9 cellular contexts compared by ENCODE assay signal in the genomic region with DNA sequence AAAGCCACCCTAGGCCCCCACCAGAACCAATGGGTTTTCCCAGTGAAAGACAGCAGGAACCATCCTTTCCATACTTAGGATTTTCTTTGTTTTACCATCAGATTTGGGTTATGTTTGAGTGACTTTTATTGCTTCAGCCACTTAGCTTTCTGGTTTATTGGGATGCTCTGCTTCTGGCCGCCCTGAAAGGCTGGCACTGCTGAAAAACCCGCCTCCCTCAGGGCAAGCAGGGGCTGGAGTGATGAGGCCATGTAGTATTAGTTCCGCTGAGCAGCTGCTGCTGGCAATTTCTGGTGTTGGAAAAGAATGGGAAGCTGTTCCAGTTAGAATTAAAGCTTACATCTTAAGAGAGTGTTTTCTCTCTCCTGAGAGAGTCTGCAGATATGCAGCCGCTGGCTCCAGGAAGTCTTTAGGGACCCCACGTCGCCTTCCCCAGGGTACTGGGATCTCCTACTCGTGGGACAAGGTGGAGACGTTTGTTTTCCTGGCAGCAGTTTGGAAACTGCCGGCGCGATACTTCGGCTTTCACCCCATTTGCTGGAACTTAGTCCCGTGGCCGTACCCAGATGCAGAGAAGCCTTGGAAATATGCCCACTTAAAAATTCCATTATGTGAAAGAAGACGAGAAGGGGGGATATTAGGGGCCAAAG.
DNase-seq lines count a peak whose midpoint lies in the region; ATAC-seq, FAIRE-seq and TF ChIP-seq lines count a peak whose summit lies in the region.
"Had no signal": no experiment of that assay in that cellular context is flagged by ENCODE, and none has a peak within 500 bp of the region (broad histone marks: within the 10 kb centered on the region; RNA-seq: fewer than 3 reads in every experiment).

No MANE protein-coding gene starts in this region.

- no peak overlapping the region for H3K4me3 ChIP-seq in astrocyte (ENCODE audit: insufficient read depth, low read depth, low read length)
- H3K4me3 ChIP-seq in skeletal muscle satellite cell (ENCODE audit: low read length): peak overlapping the region; percentile 52

- H3K9me3 ChIP-seq in astrocyte (ENCODE audit: insufficient read depth, low read depth, low read length) (no peaks in the 10 kb centered on the region), skeletal muscle satellite cell (replicated peaks; ENCODE audit: low read length) (no peaks in the 10 kb centered on the region)

- peaks cover 35% of the 10 kb centered on the region for H3K4me1 Mint-ChIP-seq in astrocyte (ENCODE audit: low read depth, unreplicated experiment)
- peaks cover 74% of the 10 kb centered on the region for H3K4me1 Mint-ChIP-seq in activated CD4-positive, alpha-beta memory T cell treated with anti-CD3 and anti-CD28 coated beads for 36 hours (ENCODE audit: low read depth)

- H3K4me2 ChIP-seq in astrocyte (ENCODE audit: low read length) (peak overlapping the region; percentile 74), skeletal muscle satellite cell (ENCODE audit: low read length) (peak overlapping the region; percentile 76)

- H4K20me1 ChIP-seq in astrocyte (ENCODE audit: insufficient read depth, low read length): peaks cover 30% of the 10 kb centered on the region

- H3K9ac ChIP-seq in astrocyte (ENCODE audit: low read length) (peak overlapping the region; percentile 25), skeletal muscle satellite cell (ENCODE audit: low read depth, low read length) (peak overlapping the region; percentile 44)

- H3K4me3 Mint-ChIP-seq in astrocyte (ENCODE audit: unreplicated experiment): no peak overlapping the region
- H3K4me3 Mint-ChIP-seq in activated CD4-positive, alpha-beta memory T cell treated with anti-CD3 and anti-CD28 coated beads for 36 hours: no peak overlapping the region
- H3K4me3 Mint-ChIP-seq: dendritic cell treated with granulocyte-macrophage colony-stimulating factor and Interleukin-4, amounts not matched to agents 40 ng/mL and 50 ng/mL, for 4 days had no signal

- ATAC-seq in GM21526 (IDR thresholded peaks at IDR 0.05; ENCODE audit: low FRiP score, unreplicated experiment) (no peak), GM18907 (IDR thresholded peaks at IDR 0.05; ENCODE audit: unreplicated experiment) (no peak)

- peaks cover 17% of the 10 kb centered on the region for H3K4me1 ChIP-seq in astrocyte (ENCODE audit: insufficient read depth, low read length)
- peaks cover 30% of the 10 kb centered on the region for H3K4me1 ChIP-seq in skeletal muscle satellite cell (ENCODE audit: control insufficient read depth, insufficient read depth, low read length)

- CTCF ChIA-PET in activated CD4-positive, alpha-beta memory T cell treated with anti-CD3 and anti-CD28 coated beads for 36 hours (lab: Charles Lee): no interaction called here

- H3K27me3 Mint-ChIP-seq in astrocyte (ENCODE audit: low read depth, unreplicated experiment): no peaks in the 10 kb centered on the region
- no peaks in the 10 kb centered on the region for H3K27me3 Mint-ChIP-seq in activated CD4-positive, alpha-beta memory T cell treated with anti-CD3 and anti-CD28 coated beads for 36 hours
- H3K27me3 Mint-ChIP-seq: dendritic cell treated with granulocyte-macrophage colony-stimulating factor and Interleukin-4, amounts not matched to agents 40 ng/mL and 50 ng/mL, for 4 days had no signal

- no peak overlapping the region for H3K27ac ChIP-seq in astrocyte (ENCODE audit: low read depth, low read length)

- no peaks in the 10 kb centered on the region for H3K36me3 ChIP-seq in astrocyte (ENCODE audit: insufficient read depth, low read length)
- H3K36me3 ChIP-seq in skeletal muscle satellite cell (ENCODE audit: insufficient read depth, low read length): no peaks in the 10 kb centered on the region

- H3K9me3 Mint-ChIP-seq in astrocyte (ENCODE audit: unreplicated experiment): no peaks in the 10 kb centered on the region
- no peaks in the 10 kb centered on the region for H3K9me3 Mint-ChIP-seq in activated CD4-positive, alpha-beta memory T cell treated with anti-CD3 and anti-CD28 coated beads for 36 hours
- H3K9me3 Mint-ChIP-seq: dendritic cell treated with granulocyte-macrophage colony-stimulating factor and Interleukin-4, amounts not matched to agents 40 ng/mL and 50 ng/mL, for 4 days had no signal

- H3K79me2 ChIP-seq in astrocyte (ENCODE audit: insufficient read depth, low read length): no peaks in the 10 kb centered on the region

- peaks cover 9% of the 10 kb centered on the region for H3K36me3 Mint-ChIP-seq in astrocyte (ENCODE audit: low read depth, unreplicated experiment)
- H3K36me3 Mint-ChIP-seq in activated CD4-positive, alpha-beta memory T cell treated with anti-CD3 and anti-CD28 coated beads for 36 hours: peaks cover 3% of the 10 kb centered on the region

- H3K27ac Mint-ChIP-seq in astrocyte (ENCODE audit: unreplicated experiment): peak overlapping the region; percentile 68
- no peak overlapping the region for H3K27ac Mint-ChIP-seq in activated CD4-positive, alpha-beta memory T cell treated with anti-CD3 and anti-CD28 coated beads for 36 hours
- H3K27ac Mint-ChIP-seq: dendritic cell treated with granulocyte-macrophage colony-stimulating factor and Interleukin-4, amounts not matched to agents 40 ng/mL and 50 ng/mL, for 4 days had no signal

- peak; percentile 67 for DNase-seq in ELF-1 (ENCODE audit: low read depth, low spot score)
- DNase-seq in astrocyte (ENCODE audit: low read depth): no peak
- peak; percentile 32 for DNase-seq in inferior parietal cortex (ENCODE audit: extremely low spot score)
- DNase-seq in activated CD4-positive, alpha-beta memory T cell treated with anti-CD3 and anti-CD28 coated beads for 36 hours: no peak
- no peak for DNase-seq in activated naive CD4-positive, alpha-beta T cell (lab: John Stamatoyannopoulos, UW)

- no peak for TF ChIP-seq CTCF in astrocyte (IDR thresholded peaks at IDR 0.05; ENCODE audit: insufficient read depth, low read depth, low read length)

- H3K27me3 ChIP-seq in astrocyte (ENCODE audit: insufficient read depth, low read length) (no peaks in the 10 kb centered on the region), skeletal muscle satellite cell (ENCODE audit: control insufficient read depth, insufficient read depth, low read length) (no peaks in the 10 kb centered on the region)

- peak overlapping the region; percentile 22 for H2AFZ ChIP-seq in astrocyte (ENCODE audit: low read depth, low read length)

- intact Hi-C loops in activated CD4-positive, alpha-beta memory T cell treated with anti-CD3 and anti-CD28 coated beads for 36 hours (cut with micrococcal nuclease): no loop called here

- FAIRE-seq in astrocyte (lab: Jason Lieb, UNC): peak; percentile 17

- POLR2A ChIA-PET in activated CD4-positive, alpha-beta memory T cell treated with anti-CD3 and anti-CD28 coated beads for 36 hours (lab: Charles Lee): no interaction called here

Comparison
In these comparisons a context has a peak if more than half of its experiments do, and no peak if none do; other contexts are left out.
1. DNase-seq: peak in ELF-1 (single experiment) and inferior parietal cortex (single experiment); none in astrocyte (single experiment), activated CD4-positive, alpha-beta memory T cell treated with anti-CD3 and anti-CD28 coated beads for 36 hours (single experiment) and activated naive CD4-positive, alpha-beta T cell (0 of 4).